In the genomic region with DNA sequence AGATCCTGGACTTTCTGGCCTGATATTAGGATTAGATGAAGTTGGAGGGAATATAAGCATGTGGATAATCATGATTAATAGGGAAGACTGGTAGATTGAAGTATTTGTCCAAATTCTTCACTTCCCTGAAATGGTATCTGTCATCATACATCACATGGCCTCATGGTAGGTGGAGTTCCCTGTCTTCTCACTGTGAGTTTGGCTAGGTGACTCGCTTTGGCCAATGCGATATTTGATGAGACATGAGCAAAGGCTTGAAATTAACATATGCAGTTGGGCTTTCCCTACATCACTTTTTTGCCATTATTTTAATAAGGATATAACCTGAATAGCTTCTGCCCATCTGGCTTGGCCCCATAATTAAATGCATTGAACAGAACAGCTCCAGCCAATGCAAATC, we compare ENCODE assay signal across 9 cellular contexts. TPM values are rescaled to one million over a fixed set of nuclear protein-coding genes. Genes with fewer than 3 reads are reported as not detected.
DNase-seq lines count a peak whose midpoint lies in the region; ATAC-seq, FAIRE-seq and TF ChIP-seq lines count a peak whose summit lies in the region.
"Not testable (repeated sequence)": the region's sequence is repeated elsewhere in the genome, so short reads cannot be mapped to it uniquely, and the experiment has no call there.
"Had no signal": no experiment of that assay in that cellular context is flagged by ENCODE, and none has a peak within 500 bp of the region (broad histone marks: within the 10 kb centered on the region; RNA-seq: fewer than 3 reads in every experiment).

No MANE protein-coding gene starts in this region.

- CTCF ChIA-PET in activated CD8-positive, alpha-beta T cell treated with anti-CD3 and anti-CD28 coated beads for 36 hours (lab: Charles Lee); K562 (lab: Yijun Ruan, JAX; ENCODE audit: low intra/inter-chr PET ratio): not testable (repeated sequence)

- not testable (repeated sequence) for DNase-seq in RWPE2 (ENCODE audit: low spot score); K562 (ENCODE audit: extremely low read depth in 1 of 4, low spot score in 3 of 4); stimulated activated effector memory CD8-positive, alpha-beta T cell treated with anti-CD3 and anti-CD28 coated beads, Interleukin-12 subunit alpha, Interleukin-12 subunit beta, amount 100 ng/mL, for 72 hours (ENCODE audit: low spot score in 2 of 2)
- DNase-seq in activated CD8-positive, alpha-beta T cell treated with anti-CD3 and anti-CD28 coated beads for 36 hours, result peak; percentile 54
- peak; percentile 0 for DNase-seq in stimulated activated CD4-positive, alpha-beta T cell treated with anti-CD3 and anti-CD28 coated beads, Interleukin-12 subunit alpha, Interleukin-12 subunit beta, amount 100 ng/mL, for 4 hours
- peak; percentile 35 for DNase-seq in stimulated activated CD4-positive, alpha-beta T cell treated with anti-CD3 and anti-CD28 coated beads, Interleukin-4, amount 100 ng/mL, for 24 hours

- H3K9me1 ChIP-seq in K562 (ENCODE audit: control insufficient read depth, insufficient read depth, low read length), result not testable (repeated sequence)

- intact Hi-C loops in activated CD8-positive, alpha-beta T cell treated with anti-CD3 and anti-CD28 coated beads for 36 hours (cut with micrococcal nuclease); K562 (cut with micrococcal nuclease): not testable (repeated sequence)

- not testable (repeated sequence) for TF ChIP-seq RAD21 in K562 (CRISPR knock-in tag; conservative IDR thresholded peaks at IDR 0.05 in 1 of 2, IDR thresholded peaks at IDR 0.05 in 1 of 2)

- H2AFZ ChIP-seq in K562 (ENCODE audit: low read depth, low read length), result not testable (repeated sequence)

- not testable (repeated sequence) for H3K27me3 ChIP-seq in RWPE2 (ENCODE audit: insufficient read depth, poor library complexity, severe bottlenecking); K562 (ENCODE audit: control insufficient read depth in 2 of 2, insufficient read depth in 2 of 2, low read length in 2 of 2)

- POLR2A ChIA-PET in activated CD8-positive, alpha-beta T cell treated with anti-CD3 and anti-CD28 coated beads for 36 hours (lab: Charles Lee); K562 (lab: Yijun Ruan, JAX): not testable (repeated sequence)

- H3K9me3 Mint-ChIP-seq in activated CD8-positive, alpha-beta T cell treated with anti-CD3 and anti-CD28 coated beads for 36 hours; activated T-helper 17 cell treated with anti-CD3 and anti-CD28 coated beads, Interleukin-2, amount 50 U/mL, for 72 hours; stimulated activated effector memory CD8-positive, alpha-beta T cell treated with anti-CD3 and anti-CD28 coated beads, Interleukin-12 subunit alpha, Interleukin-12 subunit beta, amount 100 ng/mL, for 72 hours: not testable (repeated sequence)

- not testable (repeated sequence) for H3K9me3 ChIP-seq in RWPE2 (ENCODE audit: severe bottlenecking); K562 (replicated peaks; ENCODE audit: control insufficient read depth, insufficient read depth, low read depth, low read length)

- H3K4me1 Mint-ChIP-seq in activated CD8-positive, alpha-beta T cell treated with anti-CD3 and anti-CD28 coated beads for 36 hours (ENCODE audit: low read depth); activated T-helper 17 cell treated with anti-CD3 and anti-CD28 coated beads, Interleukin-2, amount 50 U/mL, for 72 hours; stimulated activated effector memory CD8-positive, alpha-beta T cell treated with anti-CD3 and anti-CD28 coated beads, Interleukin-12 subunit alpha, Interleukin-12 subunit beta, amount 100 ng/mL, for 72 hours: not testable (repeated sequence)

- not testable (repeated sequence) for H3K4me2 ChIP-seq in K562 (ENCODE audit: insufficient read depth, low read length)

- not testable (repeated sequence) for FAIRE-seq in K562 (lab: Jason Lieb, UNC)

- not testable (repeated sequence) for H3K79me2 ChIP-seq in K562 (ENCODE audit: control insufficient read depth, insufficient read depth, low read length)

- in situ Hi-C loops in K562 (cut with MboI), result not testable (repeated sequence)

- 3% methylated on average over 2 of the region's 2 CpGs for WGBS in K562 (ENCODE audit: insufficient coverage, low coverage, missing lambda C conversion rate)

- H3K4me1 ChIP-seq in RWPE2 (ENCODE audit: insufficient read depth, poor library complexity, severe bottlenecking); K562 (replicated peaks in 1 of 2; ENCODE audit: control insufficient read depth in 2 of 2, insufficient read depth in 2 of 2, low read length in 2 of 2): not testable (repeated sequence)

- not testable (repeated sequence) for H3K27me3 Mint-ChIP-seq in activated CD8-positive, alpha-beta T cell treated with anti-CD3 and anti-CD28 coated beads for 36 hours; activated T-helper 17 cell treated with anti-CD3 and anti-CD28 coated beads, Interleukin-2, amount 50 U/mL, for 72 hours

- TF ChIP-seq EP300 in K562 (IDR thresholded peaks at IDR 0.05; ENCODE audit: low read length), result not testable (repeated sequence)

- not testable (repeated sequence) for H3K27ac Mint-ChIP-seq in activated CD8-positive, alpha-beta T cell treated with anti-CD3 and anti-CD28 coated beads for 36 hours; activated T-helper 17 cell treated with anti-CD3 and anti-CD28 coated beads, Interleukin-2, amount 50 U/mL, for 72 hours; stimulated activated effector memory CD8-positive, alpha-beta T cell treated with anti-CD3 and anti-CD28 coated beads, Interleukin-12 subunit alpha, Interleukin-12 subunit beta, amount 100 ng/mL, for 72 hours

- not testable (repeated sequence) for H3K9ac ChIP-seq in K562 (ENCODE audit: insufficient read depth in 1 of 2, low read depth in 2 of 2, low read length in 2 of 2)

- not testable (repeated sequence) for H3K4me3 ChIP-seq in RWPE2 (ENCODE audit: severe bottlenecking); K562

- BruUV-seq in K562 (replicated peaks; lab: Mats Ljungman, UMichigan), result not testable (repeated sequence)

- H3K4me3 Mint-ChIP-seq in activated CD8-positive, alpha-beta T cell treated with anti-CD3 and anti-CD28 coated beads for 36 hours; activated T-helper 17 cell treated with anti-CD3 and anti-CD28 coated beads, Interleukin-2, amount 50 U/mL, for 72 hours; stimulated activated effector memory CD8-positive, alpha-beta T cell treated with anti-CD3 and anti-CD28 coated beads, Interleukin-12 subunit alpha, Interleukin-12 subunit beta, amount 100 ng/mL, for 72 hours: not testable (repeated sequence)

- not testable (repeated sequence) for TF ChIP-seq CTCF in RWPE2 (IDR thresholded peaks at IDR 0.05; ENCODE audit: poor library complexity, severe bottlenecking); activated CD8-positive, alpha-beta T cell treated with anti-CD3 and anti-CD28 coated beads for 36 hours (IDR thresholded peaks at IDR 0.05); K562 (IDR thresholded peaks at IDR 0.05 in 2 of 3, conservative IDR thresholded peaks at IDR 0.05 in 1 of 3; ENCODE audit: insufficient read depth in 2 of 3, low read depth in 1 of 3, low read length in 3 of 3)

- ATAC-seq in RWPE2 (ENCODE audit: low read depth) (peak; percentile 60; the same call in 2 of the 3 replicates), K562 (peak; percentile 67)
- peak; percentile 93 for ATAC-seq in activated CD8-positive, alpha-beta T cell treated with anti-CD3 and anti-CD28 coated beads for 36 hours
- peak; percentile 100 for ATAC-seq in activated T-helper 17 cell treated with anti-CD3 and anti-CD28 coated beads, Interleukin-2, amount 50 U/mL, for 72 hours (replicated peaks)
- ATAC-seq in stimulated activated effector memory CD8-positive, alpha-beta T cell treated with anti-CD3 and anti-CD28 coated beads, Interleukin-12 subunit alpha, Interleukin-12 subunit beta, amount 100 ng/mL, for 72 hours, result peak; percentile 91

- not testable (repeated sequence) for H3K36me3 Mint-ChIP-seq in activated CD8-positive, alpha-beta T cell treated with anti-CD3 and anti-CD28 coated beads for 36 hours (ENCODE audit: low read depth); activated T-helper 17 cell treated with anti-CD3 and anti-CD28 coated beads, Interleukin-2, amount 50 U/mL, for 72 hours (ENCODE audit: low read depth); stimulated activated effector memory CD8-positive, alpha-beta T cell treated with anti-CD3 and anti-CD28 coated beads, Interleukin-12 subunit alpha, Interleukin-12 subunit beta, amount 100 ng/mL, for 72 hours

- not testable (repeated sequence) for H3K27ac ChIP-seq in RWPE2 (ENCODE audit: poor library complexity, severe bottlenecking); K562 (ENCODE audit: extremely low read depth, low read depth, low read length)

- H3K36me3 ChIP-seq in RWPE2 (ENCODE audit: low read depth); K562 (ENCODE audit: control insufficient read depth, insufficient read depth, low read length): not testable (repeated sequence)

- not testable (repeated sequence) for H4K20me1 ChIP-seq in K562 (replicated peaks; ENCODE audit: control insufficient read depth, insufficient read depth, low read length)

- not testable (repeated sequence) for TF ChIP-seq POLR2A in K562 (conservative IDR thresholded peaks at IDR 0.05)

RNA-seq across cellular contexts. Expression of gene CTAGE6, which starts 35.1 kb away (rescaled TPM):
- total RNA-seq in activated CD8-positive, alpha-beta T cell treated with anti-CD3 and anti-CD28 coated beads for 36 hours, result 1 to 10 TPM; 1.3 to 1.7 TPM
- total RNA-seq in activated T-helper 17 cell treated with anti-CD3 and anti-CD28 coated beads, Interleukin-2, amount 50 U/mL, for 72 hours, result 10 to 100 TPM in 1 of 2 donors, 1 to 10 TPM in 1; 2.3 to 10.0 TPM
- 0.53 and 4.0 TPM in 2 replicates for total RNA-seq in K562 (2011; cell fraction: chromatin; rRNA removed; ENCODE audit: low replicate concordance)
- total RNA-seq in K562 (2011; cell fraction: nucleolus; rRNA removed), result 0.79 and 0.83 TPM in 2 replicates
- 1.1 TPM in 1 of 2 replicates, not detected in the other for total RNA-seq in K562 (2011; cell fraction: nucleoplasm; rRNA removed)
- total RNA-seq in K562 (2014; rRNA removed) (0.29 TPM in 1 of 2 replicates, not detected in the other), K562 (2014; rRNA removed; fragmentation: Illumina TruSeq; extraction: Trizol) (0.04 and 0.45 TPM in 2 replicates), K562 (2015; rRNA removed; fragmentation: Illumina TruSeq; extraction: Trizol) (not detected in 2 replicates), K562 (2021) (0.09 and 0.18 TPM in 2 replicates)
- polyA plus RNA-seq in K562 (2011; rRNA removed) (0.54 TPM in 1 of 2 replicates, not detected in the other), K562 (2014; fragmentation: Illumina TruSeq; extraction: Trizol) (0.04 TPM in 1 of 2 replicates, not detected in the other), K562 (2014; fragmentation: Nextera tagmentation; extraction: Ambion mirVana) (not detected), K562 (2014; rRNA removed) (0.21 TPM in 1 of 2 replicates, not detected in the other)
- 0.06 TPM in 1 of 2 replicates, not detected in the other for polyA plus RNA-seq in K562 (2011; cell fraction: cytosol; rRNA removed)
- 0.48 and 0.87 TPM in 2 replicates for polyA plus RNA-seq in K562 (2011; cell fraction: nucleus; rRNA removed)
- 0.04 TPM in 1 of 2 replicates, not detected in the other for polyA plus RNA-seq in K562 (2012)
- polyA minus RNA-seq in K562 (2011; rRNA and poly(A)+ RNA removed), result 0.63 and 1.8 TPM in 2 replicates
- not detected in 2 replicates for polyA minus RNA-seq in K562 (2011; cell fraction: cytosol; rRNA and poly(A)+ RNA removed)
- polyA minus RNA-seq in K562 (2011; cell fraction: nucleus; rRNA and poly(A)+ RNA removed), result 0.54 and 2.9 TPM in 2 replicates
- total RNA-seq: HepG2, HT-29 had no signal
